In genomic region chr17:21268596-21269188, GRCh38 we compare ENCODE assay signal across 1 cellular context.
TF ChIP-seq lines count a peak whose summit lies in the region.

No MANE protein-coding gene starts in this region.

TF ChIP-seq in H1, 55 proteins besides CTCF, POLR2A, EP300 and RAD21:
- TF ChIP-seq EGR1 (IDR thresholded peaks at IDR 0.05; ENCODE audit: borderline replicate concordance, low read depth, low read length) (no peak), CBX8 (IDR thresholded peaks at IDR 0.05; ENCODE audit: borderline replicate concordance, low read depth, low read length) (no peak), EZH2 (IDR thresholded peaks at IDR 0.05; ENCODE audit: low read depth, low read length, severe bottlenecking) (no peak), KDM5A (IDR thresholded peaks at IDR 0.05; ENCODE audit: low read length) (no peak), SP1 (IDR thresholded peaks at IDR 0.05; ENCODE audit: low read depth, low read length) (no peak), SIN3A (conservative IDR thresholded peaks at IDR 0.05 in 1 of 2, IDR thresholded peaks at IDR 0.05 in 1 of 2; ENCODE audit: low read depth in 1 of 2, low read length in 2 of 2) (no peak), SP2 (IDR thresholded peaks at IDR 0.05; ENCODE audit: low read length) (no peak), SAP30 (IDR thresholded peaks at IDR 0.05; ENCODE audit: insufficient read depth, insufficient replicate concordance, low read length) (no peak), CBX5 (IDR thresholded peaks at IDR 0.05; ENCODE audit: low read depth, low read length) (no peak), SUZ12 (IDR thresholded peaks at IDR 0.05; ENCODE audit: low read length) (no peak), CHD2 (IDR thresholded peaks at IDR 0.05; ENCODE audit: low read length) (no peak), MAFK (IDR thresholded peaks at IDR 0.05; ENCODE audit: low read depth, low read length) (no peak), HDAC2 (IDR thresholded peaks at IDR 0.05; ENCODE audit: borderline replicate concordance in 1 of 2, low read depth in 2 of 2, low read length in 2 of 2) (no peak), RNF2 (IDR thresholded peaks at IDR 0.05; ENCODE audit: borderline replicate concordance, low read depth, low read length, missing control alignments, poor library complexity, severe bottlenecking) (no peak), USF2 (IDR thresholded peaks at IDR 0.05; ENCODE audit: low read length) (no peak), ATF3 (IDR thresholded peaks at IDR 0.05; ENCODE audit: insufficient read depth, low read depth, low read length) (no peak), CTBP2 (IDR thresholded peaks at IDR 0.05; ENCODE audit: borderline replicate concordance, insufficient read depth, insufficient read length, low read length) (no peak)
